Comparison of ENCODE assay signal across 3 cellular contexts in genomic region chr3:25648925-25649828, GRCh38.
TF ChIP-seq lines count a peak whose summit lies in the region.

No MANE protein-coding gene starts in this region.

TF ChIP-seq in HepG2, 621 proteins besides CTCF, POLR2A, EP300 and RAD21:
- TF ChIP-seq ZNF160 (CRISPR knock-in tag; IDR thresholded peaks at IDR 0.05) (peak; percentile 98), AHR (CRISPR knock-in tag; IDR thresholded peaks at IDR 0.05) (no peak)
TF ChIP-seq in HepG2: peak in this region for 1.

TF ChIP-seq in HEK293, 187 proteins besides CTCF, POLR2A, EP300 and RAD21:
- no peak for TF ChIP-seq ZNF2 (tag by site-specific recombination; IDR thresholded peaks at IDR 0.05)
- no peak for TF ChIP-seq MYNN (tag by site-specific recombination; IDR thresholded peaks at IDR 0.05; ENCODE audit: borderline replicate concordance)
- TF ChIP-seq SETDB1 (IDR thresholded peaks at IDR 0.05; ENCODE audit: insufficient read length, low read length), result peak; percentile 96
- no peak for TF ChIP-seq ZBTB11 (tag by site-specific recombination; conservative IDR thresholded peaks at IDR 0.05; ENCODE audit: low read depth)
- no peak for TF ChIP-seq KLF16 (tag by site-specific recombination; IDR thresholded peaks at IDR 0.05)
- TF ChIP-seq, protein P1, sequence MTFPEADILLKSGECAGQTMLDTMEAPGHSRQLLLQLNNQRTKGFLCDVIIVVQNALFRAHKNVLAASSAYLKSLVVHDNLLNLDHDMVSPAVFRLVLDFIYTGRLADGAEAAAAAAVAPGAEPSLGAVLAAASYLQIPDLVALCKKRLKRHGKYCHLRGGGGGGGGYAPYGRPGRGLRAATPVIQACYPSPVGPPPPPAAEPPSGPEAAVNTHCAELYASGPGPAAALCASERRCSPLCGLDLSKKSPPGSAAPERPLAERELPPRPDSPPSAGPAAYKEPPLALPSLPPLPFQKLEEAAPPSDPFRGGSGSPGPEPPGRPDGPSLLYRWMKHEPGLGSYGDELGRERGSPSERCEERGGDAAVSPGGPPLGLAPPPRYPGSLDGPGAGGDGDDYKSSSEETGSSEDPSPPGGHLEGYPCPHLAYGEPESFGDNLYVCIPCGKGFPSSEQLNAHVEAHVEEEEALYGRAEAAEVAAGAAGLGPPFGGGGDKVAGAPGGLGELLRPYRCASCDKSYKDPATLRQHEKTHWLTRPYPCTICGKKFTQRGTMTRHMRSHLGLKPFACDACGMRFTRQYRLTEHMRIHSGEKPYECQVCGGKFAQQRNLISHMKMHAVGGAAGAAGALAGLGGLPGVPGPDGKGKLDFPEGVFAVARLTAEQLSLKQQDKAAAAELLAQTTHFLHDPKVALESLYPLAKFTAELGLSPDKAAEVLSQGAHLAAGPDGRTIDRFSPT (tag by site-specific recombination; IDR thresholded peaks at IDR 0.05), result no peak
TF ChIP-seq in HEK293: peak in this region for 1.

TF ChIP-seq in K562, 482 proteins besides CTCF, POLR2A, EP300 and RAD21:
- TF ChIP-seq PHB2 (IDR thresholded peaks at IDR 0.05; ENCODE audit: low read depth) (0 out of 2 replicates have a peak, but pooled peaks have one; percentile 1), POLR2AphosphoS2 (IDR thresholded peaks at IDR 0.05; ENCODE audit: low read length) (no peak), MAZ (CRISPR knock-in tag; conservative IDR thresholded peaks at IDR 0.05 in 1 of 2, IDR thresholded peaks at IDR 0.05 in 1 of 2) (no peak), ZNF174 (CRISPR knock-in tag; IDR thresholded peaks at IDR 0.05) (no peak), MECOM (CRISPR knock-in tag; IDR thresholded peaks at IDR 0.05) (no peak), BCOR (IDR thresholded peaks at IDR 0.05) (no peak), LEF1 (IDR thresholded peaks at IDR 0.05) (no peak), RB1 (IDR thresholded peaks at IDR 0.05; ENCODE audit: low read depth) (no peak), BMI1 (IDR thresholded peaks at IDR 0.05; ENCODE audit: low read length) (no peak), PURB (CRISPR knock-in tag; IDR thresholded peaks at IDR 0.05; ENCODE audit: low read depth) (no peak), ZNF384 (IDR thresholded peaks at IDR 0.05; ENCODE audit: low read depth, low read length) (no peak), CEBPB (tag; IDR thresholded peaks at IDR 0.05) (no peak), ZNF280A (IDR thresholded peaks at IDR 0.05; ENCODE audit: low read depth, partially characterized antibody) (peak; percentile 56), TRIM24 (IDR thresholded peaks at IDR 0.05) (peak in 1 of 2 experiments; percentile 25; a peak in 1 of 4 replicates), PHF8 (IDR thresholded peaks at IDR 0.05; ENCODE audit: borderline replicate concordance, low read length) (no peak), MEF2A (IDR thresholded peaks at IDR 0.05; ENCODE audit: control insufficient read depth, low read depth, low read length) (no peak), USF1 (CRISPR knock-in tag; IDR thresholded peaks at IDR 0.05) (no peak), HDAC1 (IDR thresholded peaks at IDR 0.05) (no peak), EGR1 (conservative IDR thresholded peaks at IDR 0.05) (no peak), TRIM28 (IDR thresholded peaks at IDR 0.05) (peak; percentile 80), CHD1 (IDR thresholded peaks at IDR 0.05; ENCODE audit: low read length) (no peak), SLC30A9 (CRISPR knock-in tag; IDR thresholded peaks at IDR 0.05) (no peak), ZNF232 (CRISPR knock-in tag; IDR thresholded peaks at IDR 0.05) (no peak), TCF7L2 (IDR thresholded peaks at IDR 0.05; ENCODE audit: low read depth, low read length) (no peak), ZEB2 (IDR thresholded peaks at IDR 0.05) (0 out of 2 replicates have a peak, but pooled peaks have one; percentile 26), FOS (IDR thresholded peaks at IDR 0.05; ENCODE audit: extremely low read depth, insufficient read length) (no peak)
- TF ChIP-seq, protein P2, sequence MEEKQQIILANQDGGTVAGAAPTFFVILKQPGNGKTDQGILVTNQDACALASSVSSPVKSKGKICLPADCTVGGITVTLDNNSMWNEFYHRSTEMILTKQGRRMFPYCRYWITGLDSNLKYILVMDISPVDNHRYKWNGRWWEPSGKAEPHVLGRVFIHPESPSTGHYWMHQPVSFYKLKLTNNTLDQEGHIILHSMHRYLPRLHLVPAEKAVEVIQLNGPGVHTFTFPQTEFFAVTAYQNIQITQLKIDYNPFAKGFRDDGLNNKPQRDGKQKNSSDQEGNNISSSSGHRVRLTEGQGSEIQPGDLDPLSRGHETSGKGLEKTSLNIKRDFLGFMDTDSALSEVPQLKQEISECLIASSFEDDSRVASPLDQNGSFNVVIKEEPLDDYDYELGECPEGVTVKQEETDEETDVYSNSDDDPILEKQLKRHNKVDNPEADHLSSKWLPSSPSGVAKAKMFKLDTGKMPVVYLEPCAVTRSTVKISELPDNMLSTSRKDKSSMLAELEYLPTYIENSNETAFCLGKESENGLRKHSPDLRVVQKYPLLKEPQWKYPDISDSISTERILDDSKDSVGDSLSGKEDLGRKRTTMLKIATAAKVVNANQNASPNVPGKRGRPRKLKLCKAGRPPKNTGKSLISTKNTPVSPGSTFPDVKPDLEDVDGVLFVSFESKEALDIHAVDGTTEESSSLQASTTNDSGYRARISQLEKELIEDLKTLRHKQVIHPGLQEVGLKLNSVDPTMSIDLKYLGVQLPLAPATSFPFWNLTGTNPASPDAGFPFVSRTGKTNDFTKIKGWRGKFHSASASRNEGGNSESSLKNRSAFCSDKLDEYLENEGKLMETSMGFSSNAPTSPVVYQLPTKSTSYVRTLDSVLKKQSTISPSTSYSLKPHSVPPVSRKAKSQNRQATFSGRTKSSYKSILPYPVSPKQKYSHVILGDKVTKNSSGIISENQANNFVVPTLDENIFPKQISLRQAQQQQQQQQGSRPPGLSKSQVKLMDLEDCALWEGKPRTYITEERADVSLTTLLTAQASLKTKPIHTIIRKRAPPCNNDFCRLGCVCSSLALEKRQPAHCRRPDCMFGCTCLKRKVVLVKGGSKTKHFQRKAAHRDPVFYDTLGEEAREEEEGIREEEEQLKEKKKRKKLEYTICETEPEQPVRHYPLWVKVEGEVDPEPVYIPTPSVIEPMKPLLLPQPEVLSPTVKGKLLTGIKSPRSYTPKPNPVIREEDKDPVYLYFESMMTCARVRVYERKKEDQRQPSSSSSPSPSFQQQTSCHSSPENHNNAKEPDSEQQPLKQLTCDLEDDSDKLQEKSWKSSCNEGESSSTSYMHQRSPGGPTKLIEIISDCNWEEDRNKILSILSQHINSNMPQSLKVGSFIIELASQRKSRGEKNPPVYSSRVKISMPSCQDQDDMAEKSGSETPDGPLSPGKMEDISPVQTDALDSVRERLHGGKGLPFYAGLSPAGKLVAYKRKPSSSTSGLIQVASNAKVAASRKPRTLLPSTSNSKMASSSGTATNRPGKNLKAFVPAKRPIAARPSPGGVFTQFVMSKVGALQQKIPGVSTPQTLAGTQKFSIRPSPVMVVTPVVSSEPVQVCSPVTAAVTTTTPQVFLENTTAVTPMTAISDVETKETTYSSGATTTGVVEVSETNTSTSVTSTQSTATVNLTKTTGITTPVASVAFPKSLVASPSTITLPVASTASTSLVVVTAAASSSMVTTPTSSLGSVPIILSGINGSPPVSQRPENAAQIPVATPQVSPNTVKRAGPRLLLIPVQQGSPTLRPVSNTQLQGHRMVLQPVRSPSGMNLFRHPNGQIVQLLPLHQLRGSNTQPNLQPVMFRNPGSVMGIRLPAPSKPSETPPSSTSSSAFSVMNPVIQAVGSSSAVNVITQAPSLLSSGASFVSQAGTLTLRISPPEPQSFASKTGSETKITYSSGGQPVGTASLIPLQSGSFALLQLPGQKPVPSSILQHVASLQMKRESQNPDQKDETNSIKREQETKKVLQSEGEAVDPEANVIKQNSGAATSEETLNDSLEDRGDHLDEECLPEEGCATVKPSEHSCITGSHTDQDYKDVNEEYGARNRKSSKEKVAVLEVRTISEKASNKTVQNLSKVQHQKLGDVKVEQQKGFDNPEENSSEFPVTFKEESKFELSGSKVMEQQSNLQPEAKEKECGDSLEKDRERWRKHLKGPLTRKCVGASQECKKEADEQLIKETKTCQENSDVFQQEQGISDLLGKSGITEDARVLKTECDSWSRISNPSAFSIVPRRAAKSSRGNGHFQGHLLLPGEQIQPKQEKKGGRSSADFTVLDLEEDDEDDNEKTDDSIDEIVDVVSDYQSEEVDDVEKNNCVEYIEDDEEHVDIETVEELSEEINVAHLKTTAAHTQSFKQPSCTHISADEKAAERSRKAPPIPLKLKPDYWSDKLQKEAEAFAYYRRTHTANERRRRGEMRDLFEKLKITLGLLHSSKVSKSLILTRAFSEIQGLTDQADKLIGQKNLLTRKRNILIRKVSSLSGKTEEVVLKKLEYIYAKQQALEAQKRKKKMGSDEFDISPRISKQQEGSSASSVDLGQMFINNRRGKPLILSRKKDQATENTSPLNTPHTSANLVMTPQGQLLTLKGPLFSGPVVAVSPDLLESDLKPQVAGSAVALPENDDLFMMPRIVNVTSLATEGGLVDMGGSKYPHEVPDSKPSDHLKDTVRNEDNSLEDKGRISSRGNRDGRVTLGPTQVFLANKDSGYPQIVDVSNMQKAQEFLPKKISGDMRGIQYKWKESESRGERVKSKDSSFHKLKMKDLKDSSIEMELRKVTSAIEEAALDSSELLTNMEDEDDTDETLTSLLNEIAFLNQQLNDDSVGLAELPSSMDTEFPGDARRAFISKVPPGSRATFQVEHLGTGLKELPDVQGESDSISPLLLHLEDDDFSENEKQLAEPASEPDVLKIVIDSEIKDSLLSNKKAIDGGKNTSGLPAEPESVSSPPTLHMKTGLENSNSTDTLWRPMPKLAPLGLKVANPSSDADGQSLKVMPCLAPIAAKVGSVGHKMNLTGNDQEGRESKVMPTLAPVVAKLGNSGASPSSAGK (IDR thresholded peaks at IDR 0.05), result no peak
- TF ChIP-seq, protein P3, sequence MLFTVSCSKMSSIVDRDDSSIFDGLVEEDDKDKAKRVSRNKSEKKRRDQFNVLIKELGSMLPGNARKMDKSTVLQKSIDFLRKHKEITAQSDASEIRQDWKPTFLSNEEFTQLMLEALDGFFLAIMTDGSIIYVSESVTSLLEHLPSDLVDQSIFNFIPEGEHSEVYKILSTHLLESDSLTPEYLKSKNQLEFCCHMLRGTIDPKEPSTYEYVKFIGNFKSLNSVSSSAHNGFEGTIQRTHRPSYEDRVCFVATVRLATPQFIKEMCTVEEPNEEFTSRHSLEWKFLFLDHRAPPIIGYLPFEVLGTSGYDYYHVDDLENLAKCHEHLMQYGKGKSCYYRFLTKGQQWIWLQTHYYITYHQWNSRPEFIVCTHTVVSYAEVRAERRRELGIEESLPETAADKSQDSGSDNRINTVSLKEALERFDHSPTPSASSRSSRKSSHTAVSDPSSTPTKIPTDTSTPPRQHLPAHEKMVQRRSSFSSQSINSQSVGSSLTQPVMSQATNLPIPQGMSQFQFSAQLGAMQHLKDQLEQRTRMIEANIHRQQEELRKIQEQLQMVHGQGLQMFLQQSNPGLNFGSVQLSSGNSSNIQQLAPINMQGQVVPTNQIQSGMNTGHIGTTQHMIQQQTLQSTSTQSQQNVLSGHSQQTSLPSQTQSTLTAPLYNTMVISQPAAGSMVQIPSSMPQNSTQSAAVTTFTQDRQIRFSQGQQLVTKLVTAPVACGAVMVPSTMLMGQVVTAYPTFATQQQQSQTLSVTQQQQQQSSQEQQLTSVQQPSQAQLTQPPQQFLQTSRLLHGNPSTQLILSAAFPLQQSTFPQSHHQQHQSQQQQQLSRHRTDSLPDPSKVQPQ (CRISPR knock-in tag; IDR thresholded peaks at IDR 0.05; ENCODE audit: borderline replicate concordance), result no peak
- TF ChIP-seq, protein P4, sequence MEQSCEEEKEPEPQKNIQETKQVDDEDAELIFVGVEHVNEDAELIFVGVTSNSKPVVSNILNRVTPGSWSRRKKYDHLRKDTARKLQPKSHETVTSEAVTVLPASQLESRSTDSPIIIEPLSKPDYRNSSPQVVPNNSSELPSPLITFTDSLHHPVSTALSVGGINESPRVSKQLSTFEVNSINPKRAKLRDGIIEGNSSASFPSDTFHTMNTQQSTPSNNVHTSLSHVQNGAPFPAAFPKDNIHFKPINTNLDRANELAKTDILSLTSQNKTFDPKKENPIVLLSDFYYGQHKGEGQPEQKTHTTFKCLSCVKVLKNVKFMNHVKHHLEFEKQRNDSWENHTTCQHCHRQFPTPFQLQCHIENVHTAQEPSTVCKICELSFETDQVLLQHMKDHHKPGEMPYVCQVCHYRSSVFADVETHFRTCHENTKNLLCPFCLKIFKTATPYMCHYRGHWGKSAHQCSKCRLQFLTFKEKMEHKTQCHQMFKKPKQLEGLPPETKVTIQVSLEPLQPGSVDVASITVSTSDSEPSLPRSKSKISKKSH (CRISPR knock-in tag; IDR thresholded peaks at IDR 0.05), result 0 out of 2 replicates have a peak, but pooled peaks have one; percentile 62
